11 cellular contexts compared by ENCODE assay signal in genomic region chr2:226862623-226863022, GRCh38. TPM values are rescaled to one million over a fixed set of nuclear protein-coding genes. Genes with fewer than 3 reads are reported as not detected.
DNase-seq lines count a peak whose midpoint lies in the region; ATAC-seq, FAIRE-seq and TF ChIP-seq lines count a peak whose summit lies in the region.
"Had no signal": no experiment of that assay in that cellular context is flagged by ENCODE, and none has a peak within 500 bp of the region (broad histone marks: within the 10 kb centered on the region; RNA-seq: fewer than 3 reads in every experiment).

No MANE protein-coding gene starts in this region.

- H3K4me1 ChIP-seq in GM12878 (ENCODE audit: control insufficient read depth, insufficient read depth, low read length) (peaks cover 23% of the 10 kb centered on the region), vagina (no peaks in the 10 kb centered on the region), breast epithelium (no peaks in the 10 kb centered on the region)

- H3K27me3 ChIP-seq in GM12878 (replicated peaks in 1 of 2; ENCODE audit: control insufficient read depth in 2 of 2, insufficient read depth in 2 of 2, low read length in 1 of 2) (no peaks in the 10 kb centered on the region), vagina (no peaks in the 10 kb centered on the region), breast epithelium (no peaks in the 10 kb centered on the region)

- H3K4me3 ChIP-seq in GM12878 (no peak overlapping the region; the same call in 1 of the 2 replicates), vagina (no peak overlapping the region), breast epithelium (no peak overlapping the region)
- H3K4me3 ChIP-seq: thoracic aorta had no signal

- H3K36me3 ChIP-seq in GM12878 (ENCODE audit: control insufficient read depth in 2 of 2, insufficient read depth in 2 of 2, low read length in 1 of 2) (peaks cover 0 to 12% of the 10 kb centered on the region in 2 experiments; a peak in 1 of 4 replicates), vagina (peaks cover 0 to 1% of the 10 kb centered on the region in 2 donors), breast epithelium (no peaks in the 10 kb centered on the region)

- peaks cover 5% of the 10 kb centered on the region for H3K79me2 ChIP-seq in GM12878 (ENCODE audit: control insufficient read depth, insufficient read depth, low read length)

- TF ChIP-seq CTCF in GM12878 (IDR thresholded peaks at IDR 0.05 in 2 of 3, conservative IDR thresholded peaks at IDR 0.05 in 1 of 3; ENCODE audit: control insufficient read depth in 2 of 3, extremely low read depth in 1 of 3, insufficient read depth in 1 of 3, low read depth in 3 of 3, low read length in 3 of 3) (no peak), vagina (IDR thresholded peaks at IDR 0.05) (no peak), breast epithelium (IDR thresholded peaks at IDR 0.05) (no peak)

- in situ Hi-C loops in GM12878 (cut with MboI), result no loop called here

- TF ChIP-seq RAD21 in GM12878 (IDR thresholded peaks at IDR 0.05; ENCODE audit: insufficient read depth, low read depth, low read length), result peak; percentile 20; the same call in 1 of the 2 replicates

- intact Hi-C loops in GM12878 (cut with micrococcal nuclease; ENCODE audit: unreplicated experiment) (loop anchor here (2.0 kb wide), 1 partner anchor 26 kb away; the partner anchor contains the start of gene RHBDD1), vagina (cut with DNase I) (no loop called here), breast epithelium (cut with DNase I; ENCODE audit: low total_unique reads) (no loop called here)

- H3K9me3 ChIP-seq in GM12878 (replicated peaks; ENCODE audit: control insufficient read depth, insufficient read depth, low read length) (no peaks in the 10 kb centered on the region; the same call in 2 of the 3 replicates), vagina (no peaks in the 10 kb centered on the region), breast epithelium (no peaks in the 10 kb centered on the region)
- H3K9me3 ChIP-seq: thoracic aorta had no signal

- POLR2A ChIA-PET in GM12878 (lab: Charles Lee), result interaction anchor here (0.5 to 3.5 kb wide), 6 partner anchors 16 to 1903 kb away, joined by 3 to 18 read pairs (median 4); no protein-coding TSS in a partner anchor

- peak overlapping the region; percentile 35; the same call in 1 of the 2 replicates for H3K9ac ChIP-seq in GM12878 (ENCODE audit: control insufficient read depth, insufficient read depth, low read length)

- CTCF ChIA-PET in GM12878 (lab: Yijun Ruan, JAX), result interaction anchor here (0.8 to 2.8 kb wide), 13 partner anchors 10 to 164 kb away, joined by 3 to 13 read pairs (median 4); partner anchors contain the start of gene RHBDD1

- RAD21 ChIA-PET in GM12878 (lab: Charles Lee; ENCODE audit: unreplicated experiment), result interaction anchor here (0.7 to 1.7 kb wide), 4 partner anchors 10 to 24 kb away, joined by 3 to 13 read pairs (median 4); no protein-coding TSS in a partner anchor

- peak; percentile 78 for ATAC-seq in GM18867 (IDR thresholded peaks at IDR 0.05; ENCODE audit: unreplicated experiment)
- ATAC-seq in GM21515 (IDR thresholded peaks at IDR 0.05; ENCODE audit: unreplicated experiment), result peak; percentile 80
- ATAC-seq in HG03066 (IDR thresholded peaks at IDR 0.05; ENCODE audit: low read depth, unreplicated experiment), result peak; percentile 65
- peak; percentile 88 for ATAC-seq in GM12878

- WGBS in GM12878 (ENCODE audit: insufficient coverage, insufficient replicate concordance, low lambda C conversion rate, missing lambda C conversion rate), result 0% methylated on average over 2 of the region's 2 CpGs

- H3K4me2 ChIP-seq in GM12878 (ENCODE audit: control insufficient read depth, insufficient read depth), result peak overlapping the region; percentile 49

- no TSS peak for BruUV-seq in GM12878 (replicated peaks; lab: Mats Ljungman, UMichigan)

- no peaks in the 10 kb centered on the region for H4K20me1 ChIP-seq in GM12878 (ENCODE audit: control insufficient read depth, insufficient read depth)

- no peak for FAIRE-seq in GM12878 (lab: Jason Lieb, UNC)

- TF ChIP-seq POLR2A in GM12878 (IDR thresholded peaks at IDR 0.05; ENCODE audit: low read depth, low read length) (no peak), vagina (IDR thresholded peaks at IDR 0.05) (no peak), breast epithelium (IDR thresholded peaks at IDR 0.05) (no peak)

- peak; percentile 51 for DNase-seq in GM12878 (ENCODE audit: low read depth, low spot score)
- DNase-seq in vagina (ENCODE audit: extremely low spot score in 2 of 2), result no peak
- DNase-seq in cerebellar cortex (ENCODE audit: low spot score), result no peak
- DNase-seq in A172 (ENCODE audit: low spot score), result no peak
- DNase-seq in breast epithelium (ENCODE audit: low spot score in 2 of 2), result no peak
- DNase-seq: activated CD4-positive, alpha-beta T cell treated with anti-CD3 and anti-CD28 coated beads, Interleukin-2, amount 50 U/mL, for 4 hours; stimulated activated CD4-positive, alpha-beta T cell treated with anti-CD3 and anti-CD28 coated beads, Interleukin-2, amount 100 ng/mL, for 48 hours had no signal

- SMC1A ChIA-PET in GM12878 (lab: Charles Lee; ENCODE audit: uncharacterized antibody, unreplicated experiment), result interaction anchor here (0.9 to 4.3 kb wide), 7 partner anchors 9 to 96 kb away, joined by 3 to 30 read pairs (median 7); no protein-coding TSS in a partner anchor

- peak overlapping the region; percentile 54 for H3K27ac ChIP-seq in GM12878 (ENCODE audit: control insufficient read depth, insufficient read depth)
- H3K27ac ChIP-seq in vagina, result no peak overlapping the region
- no peak overlapping the region for H3K27ac ChIP-seq in breast epithelium
- H3K27ac ChIP-seq: thoracic aorta had no signal

- no peak for TF ChIP-seq EP300 in GM12878 (IDR thresholded peaks at IDR 0.05; ENCODE audit: borderline replicate concordance in 1 of 2, control insufficient read depth in 1 of 2, low read depth in 2 of 2, low read length in 2 of 2)

- H2AFZ ChIP-seq in GM12878 (ENCODE audit: control insufficient read depth, low read depth, low read length), result peak overlapping the region; percentile 28

TF ChIP-seq in GM12878, 131 proteins besides CTCF, POLR2A, EP300 and RAD21 (continues in another document):
- TF ChIP-seq MEF2A (IDR thresholded peaks at IDR 0.05; ENCODE audit: insufficient read depth, low read depth, low read length), result peak; percentile 94
- no peak for TF ChIP-seq POLR2AphosphoS5 (IDR thresholded peaks at IDR 0.05; ENCODE audit: low read length)
- TF ChIP-seq SP1 (IDR thresholded peaks at IDR 0.05; ENCODE audit: low read depth, low read length), result no peak
- TF ChIP-seq NRF1 (conservative IDR thresholded peaks at IDR 0.05; ENCODE audit: low read depth, low read length), result no peak
- TF ChIP-seq NR2F1 (conservative IDR thresholded peaks at IDR 0.05), result peak; percentile 70
- no peak for TF ChIP-seq DPF2 (IDR thresholded peaks at IDR 0.05)
- peak; percentile 81 for TF ChIP-seq RAD51 (IDR thresholded peaks at IDR 0.05)
- 0 out of 2 replicates have a peak, but pooled peaks have one; percentile 28 for TF ChIP-seq MTA2 (IDR thresholded peaks at IDR 0.05; ENCODE audit: low read depth)
- TF ChIP-seq IRF4 (IDR thresholded peaks at IDR 0.05; ENCODE audit: low read depth, low read length), result peak; percentile 11; the same call in 1 of the 2 replicates
- peak; percentile 77; the same call in 1 of the 2 replicates for TF ChIP-seq NFIC (IDR thresholded peaks at IDR 0.05; ENCODE audit: low read depth, low read length)
- 0 out of 2 replicates have a peak, but pooled peaks have one; percentile 29 for TF ChIP-seq TCF12 (IDR thresholded peaks at IDR 0.05; ENCODE audit: low read depth, low read length)
- TF ChIP-seq RUNX3 (IDR thresholded peaks at IDR 0.05; ENCODE audit: low read length), result peak; percentile 93
- no peak for TF ChIP-seq POLR2AphosphoS2 (IDR thresholded peaks at IDR 0.05; ENCODE audit: low read depth, low read length)
- TF ChIP-seq JUNB (IDR thresholded peaks at IDR 0.05), result no peak
- 0 out of 2 replicates have a peak, but pooled peaks have one; percentile 65 for TF ChIP-seq CBX5 (IDR thresholded peaks at IDR 0.05; ENCODE audit: low read depth)

RNA-seq across cellular contexts. Expression of gene RHBDD1, which starts 26.8 kb away (rescaled TPM):
- total RNA-seq in GM12878 (2013; cell fraction: nucleolus; rRNA removed), result 230 and 231 TPM in 2 replicates
- total RNA-seq in GM12878 (2014; rRNA removed), result 7.5 and 11.3 TPM in 2 replicates
- 14.3 and 17.1 TPM in 2 replicates for total RNA-seq in GM12878 (2014; rRNA removed; fragmentation: Illumina TruSeq; extraction: Trizol)
- total RNA-seq in GM12878 (2021), result 25.7 and 29.0 TPM in 2 replicates
- 11.7 TPM for polyA plus RNA-seq in GM12878 (2011; ENCODE audit: low read depth)
- 35.6 and 36.4 TPM in 2 replicates for polyA plus RNA-seq in GM12878 (2011; rRNA removed)
- polyA plus RNA-seq in GM12878 (2011; cell fraction: cytosol; rRNA removed), result 15.0 and 18.9 TPM in 2 replicates
- 22.2 and 35.0 TPM in 2 replicates for polyA plus RNA-seq in GM12878 (2011; cell fraction: nucleus; rRNA removed)
- 13.7 and 15.5 TPM in 2 replicates for polyA plus RNA-seq in GM12878 (2012)
- 15.0 and 23.8 TPM in 2 replicates for polyA plus RNA-seq in GM12878 (2014; fragmentation: Illumina TruSeq; extraction: Trizol)
- polyA plus RNA-seq in GM12878 (2014; fragmentation: Nextera tagmentation; extraction: Ambion mirVana), result 1 to 10 TPM; 7.1 to 7.3 TPM
- 10.1 and 12.9 TPM in 2 replicates for polyA plus RNA-seq in GM12878 (2014; rRNA removed)
- 10 to 100 TPM; 23.4 to 27.4 TPM for polyA plus RNA-seq in GM12878 (2016; fragmentation: Nextera tagmentation; extraction: Ambion mirVana)
- 95.4 and 140 TPM in 2 replicates for polyA minus RNA-seq in GM12878 (2011; rRNA and poly(A)+ RNA removed)
- polyA minus RNA-seq in GM12878 (2011; cell fraction: cytosol; rRNA and poly(A)+ RNA removed), result 20.8 and 32.3 TPM in 2 replicates
- 68.9 and 77.6 TPM in 2 replicates for polyA minus RNA-seq in GM12878 (2011; cell fraction: nucleus; rRNA and poly(A)+ RNA removed)
- 27.3 TPM for total RNA-seq in vagina
- total RNA-seq in A172 (2014; rRNA removed; shearing (Covaris generic)), result 3.9 and 5.1 TPM in 2 replicates
- total RNA-seq in breast epithelium, result 10 to 100 TPM; 17.9 to 46.2 (median 20.0) TPM
